In the genomic region with DNA sequence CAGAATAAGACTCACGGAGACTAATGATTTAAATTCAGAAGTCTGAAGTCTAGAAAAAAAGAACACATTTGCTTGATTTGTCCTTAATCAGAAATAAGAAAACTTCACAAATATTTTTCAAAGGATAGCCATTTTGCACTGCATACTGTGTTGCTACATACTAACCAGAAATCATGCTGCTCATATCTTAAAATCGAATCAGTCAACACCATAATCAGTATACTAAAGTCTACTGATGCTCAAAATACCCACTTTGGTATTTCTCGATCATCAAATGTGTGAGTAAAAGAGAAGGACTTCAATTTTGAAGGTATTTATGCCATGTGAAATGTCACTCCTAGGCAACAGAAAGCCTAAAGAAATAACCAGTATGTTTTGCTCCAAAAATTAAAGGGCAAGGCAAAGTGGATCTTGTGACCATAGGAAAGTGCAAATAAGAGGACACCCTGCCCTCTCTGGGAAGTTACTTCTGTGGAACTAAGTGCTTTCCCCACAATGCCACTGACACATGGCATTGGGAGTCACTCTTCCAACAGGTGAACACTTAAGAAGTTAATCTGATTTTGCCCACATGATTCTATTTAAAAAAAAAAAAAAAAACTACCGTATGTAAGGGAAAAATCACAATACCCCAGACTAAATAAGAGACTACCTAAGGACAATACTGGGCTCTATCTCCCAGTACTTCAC, we compare ENCODE assay signal across 9 cellular contexts. TPM values are rescaled to one million over a fixed set of nuclear protein-coding genes. Genes with fewer than 3 reads are reported as not detected.
A peak's percentile ranks its signal among the peaks of the same experiment; 100 is the strongest.
DNase-seq lines count a peak whose midpoint lies in the region; ATAC-seq, FAIRE-seq and TF ChIP-seq lines count a peak whose summit lies in the region.
"Had no signal": no experiment of that assay in that cellular context is flagged by ENCODE, and none has a peak within 500 bp of the region (broad histone marks: within the 10 kb centered on the region; RNA-seq: fewer than 3 reads in every experiment).

No MANE protein-coding gene starts in this region.

- POLR2A ChIA-PET in HEK293 (lab: Yijun Ruan, JAX), result interaction anchor here (0.9 kb wide), 1 partner anchor 11 kb away, joined by 3 read pairs; no protein-coding TSS in a partner anchor
- POLR2A ChIA-PET in WTC11 (lab: Charles Lee), result interaction anchor here (0.6 kb wide), 1 partner anchor 1084 kb away, joined by 3 read pairs; no protein-coding TSS in a partner anchor

- no peaks in the 10 kb centered on the region for H3K9me3 Mint-ChIP-seq in WTC11

- H3K4me3 Mint-ChIP-seq in WTC11, result peak overlapping the region; percentile 95

- no peak overlapping the region for H3K4me3 ChIP-seq in HEK293 (ENCODE audit: low read depth, low read length)
- H3K4me3 ChIP-seq in right cardiac atrium (ENCODE audit: low read length), result peak overlapping the region; percentile 81
- H3K4me3 ChIP-seq in small intestine (ENCODE audit: low read depth in 1 of 2, low read length in 2 of 2), result peak overlapping the region in 1 of 2 donors; percentile 97

- H3K9me3 ChIP-seq in HEK293 (ENCODE audit: control insufficient read depth, insufficient read depth, low read depth, low read length) (no peaks in the 10 kb centered on the region), right cardiac atrium (ENCODE audit: control insufficient read depth, low read length) (no peaks in the 10 kb centered on the region), small intestine (ENCODE audit: control insufficient read depth, low read depth) (no peaks in the 10 kb centered on the region)

- peaks cover 3% of the 10 kb centered on the region for H3K36me3 Mint-ChIP-seq in WTC11

- no peak for FAIRE-seq in small intestine (lab: Jason Lieb, UNC)

- WGBS in right cardiac atrium, result 70% methylated on average over 4 of the region's 4 CpGs
- 14 to 41% (median 23%) methylated on average over 4 of the region's 4 CpGs for WGBS in small intestine, 3 donors

- peaks cover 78% of the 10 kb centered on the region for H3K4me1 Mint-ChIP-seq in WTC11

- ATAC-seq in WTC11, result no peak
- no peak for ATAC-seq in right cardiac atrium
- no peak for ATAC-seq in sciatic nerve

- DNase-seq in WTC11 (ENCODE audit: low spot score) (no peak), right cardiac atrium (no peak), small intestine (peak; percentile 32), NCI-H2107 treated with DMSO at 0.1 percent for 48 hours (lab: John Stamatoyannopoulos, UW; ENCODE audit: unreplicated experiment) (no peak), sciatic nerve (ENCODE audit: low spot score) (no peak), HCEC 1CT (no peak), COLO668 (lab: John Stamatoyannopoulos, UW; ENCODE audit: unreplicated experiment) (no peak)
- DNase-seq: activated gamma-delta T cell had no signal

- H3K4me1 ChIP-seq in HEK293 (ENCODE audit: control insufficient read depth, insufficient read depth, low read length) (peaks cover 33% of the 10 kb centered on the region), right cardiac atrium (ENCODE audit: control insufficient read depth, insufficient read depth, low read length) (peaks cover 6% of the 10 kb centered on the region), small intestine (ENCODE audit: control insufficient read depth in 2 of 2, insufficient read depth in 1 of 2, low read depth in 1 of 2, low read length in 1 of 2) (peaks cover 5 to 23% of the 10 kb centered on the region in 2 donors)

- intact Hi-C loops in right cardiac atrium (cut with DNase I), result loop anchor here in 3 of 4 donors (5.0 to 10.0 kb wide), 4 partner anchors 41 to 83 kb away; no protein-coding TSS in a partner anchor
- intact Hi-C loops in sciatic nerve (cut with DNase I), result loop anchor here (10.0 kb wide), 1 partner anchor 63 kb away; no protein-coding TSS in a partner anchor

- H3K27ac Mint-ChIP-seq in WTC11, result peak overlapping the region; percentile 99

- H3K27me3 Mint-ChIP-seq in WTC11 (ENCODE audit: low read depth), result no peaks in the 10 kb centered on the region

- H3K27ac ChIP-seq in HEK293 (ENCODE audit: extremely low read depth, low read depth, low read length), result no peak overlapping the region
- H3K27ac ChIP-seq in right cardiac atrium (ENCODE audit: low read length), result peak overlapping the region; percentile 51
- H3K27ac ChIP-seq in small intestine (ENCODE audit: low read depth in 1 of 2, low read length in 1 of 2), result peak overlapping the region in 1 of 2 donors; percentile 32

- no peak for TF ChIP-seq CTCF in HEK293 (tag by site-specific recombination; IDR thresholded peaks at IDR 0.05)
- TF ChIP-seq CTCF in WTC11 (IDR thresholded peaks at IDR 0.05), result no peak

- H3K36me3 ChIP-seq in HEK293 (ENCODE audit: control insufficient read depth in 2 of 2, insufficient read depth in 1 of 2, low read length in 2 of 2) (no peaks in the 10 kb centered on the region), small intestine (ENCODE audit: control insufficient read depth in 2 of 2, insufficient read depth in 2 of 2, low read length in 2 of 2) (no peaks in the 10 kb centered on the region)

- H3K27me3 ChIP-seq in right cardiac atrium (ENCODE audit: control insufficient read depth, insufficient read depth) (no peaks in the 10 kb centered on the region), small intestine (ENCODE audit: control insufficient read depth in 2 of 2, insufficient read depth in 2 of 2, low read length in 2 of 2) (no peaks in the 10 kb centered on the region)

- CTCF ChIA-PET in HEK293 (lab: Yijun Ruan, JAX), result no interaction called here
- CTCF ChIA-PET in WTC11 (lab: Charles Lee), result no interaction called here

TF ChIP-seq in HEK293, 187 proteins besides CTCF, POLR2A, EP300 and RAD21:
- no peak for TF ChIP-seq ZFP3 (tag by site-specific recombination; IDR thresholded peaks at IDR 0.05; ENCODE audit: low read depth)
- TF ChIP-seq MYNN (tag by site-specific recombination; IDR thresholded peaks at IDR 0.05; ENCODE audit: borderline replicate concordance), result peak; percentile 60; the same call in 1 of the 2 replicates

TF ChIP-seq in WTC11, 78 proteins besides CTCF, POLR2A, EP300 and RAD21:
- TF ChIP-seq, protein P1, sequence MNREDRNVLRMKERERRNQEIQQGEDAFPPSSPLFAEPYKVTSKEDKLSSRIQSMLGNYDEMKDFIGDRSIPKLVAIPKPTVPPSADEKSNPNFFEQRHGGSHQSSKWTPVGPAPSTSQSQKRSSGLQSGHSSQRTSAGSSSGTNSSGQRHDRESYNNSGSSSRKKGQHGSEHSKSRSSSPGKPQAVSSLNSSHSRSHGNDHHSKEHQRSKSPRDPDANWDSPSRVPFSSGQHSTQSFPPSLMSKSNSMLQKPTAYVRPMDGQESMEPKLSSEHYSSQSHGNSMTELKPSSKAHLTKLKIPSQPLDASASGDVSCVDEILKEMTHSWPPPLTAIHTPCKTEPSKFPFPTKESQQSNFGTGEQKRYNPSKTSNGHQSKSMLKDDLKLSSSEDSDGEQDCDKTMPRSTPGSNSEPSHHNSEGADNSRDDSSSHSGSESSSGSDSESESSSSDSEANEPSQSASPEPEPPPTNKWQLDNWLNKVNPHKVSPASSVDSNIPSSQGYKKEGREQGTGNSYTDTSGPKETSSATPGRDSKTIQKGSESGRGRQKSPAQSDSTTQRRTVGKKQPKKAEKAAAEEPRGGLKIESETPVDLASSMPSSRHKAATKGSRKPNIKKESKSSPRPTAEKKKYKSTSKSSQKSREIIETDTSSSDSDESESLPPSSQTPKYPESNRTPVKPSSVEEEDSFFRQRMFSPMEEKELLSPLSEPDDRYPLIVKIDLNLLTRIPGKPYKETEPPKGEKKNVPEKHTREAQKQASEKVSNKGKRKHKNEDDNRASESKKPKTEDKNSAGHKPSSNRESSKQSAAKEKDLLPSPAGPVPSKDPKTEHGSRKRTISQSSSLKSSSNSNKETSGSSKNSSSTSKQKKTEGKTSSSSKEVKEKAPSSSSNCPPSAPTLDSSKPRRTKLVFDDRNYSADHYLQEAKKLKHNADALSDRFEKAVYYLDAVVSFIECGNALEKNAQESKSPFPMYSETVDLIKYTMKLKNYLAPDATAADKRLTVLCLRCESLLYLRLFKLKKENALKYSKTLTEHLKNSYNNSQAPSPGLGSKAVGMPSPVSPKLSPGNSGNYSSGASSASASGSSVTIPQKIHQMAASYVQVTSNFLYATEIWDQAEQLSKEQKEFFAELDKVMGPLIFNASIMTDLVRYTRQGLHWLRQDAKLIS (CRISPR knock-in tag; IDR thresholded peaks at IDR 0.05; ENCODE audit: borderline replicate concordance), result no peak
- no peak for TF ChIP-seq GRHL2 (CRISPR knock-in tag; IDR thresholded peaks at IDR 0.05; ENCODE audit: insufficient replicate concordance, severe bottlenecking)
- TF ChIP-seq, protein P2, sequence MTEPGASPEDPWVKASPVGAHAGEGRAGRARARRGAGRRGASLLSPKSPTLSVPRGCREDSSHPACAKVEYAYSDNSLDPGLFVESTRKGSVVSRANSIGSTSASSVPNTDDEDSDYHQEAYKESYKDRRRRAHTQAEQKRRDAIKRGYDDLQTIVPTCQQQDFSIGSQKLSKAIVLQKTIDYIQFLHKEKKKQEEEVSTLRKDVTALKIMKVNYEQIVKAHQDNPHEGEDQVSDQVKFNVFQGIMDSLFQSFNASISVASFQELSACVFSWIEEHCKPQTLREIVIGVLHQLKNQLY (CRISPR knock-in tag; IDR thresholded peaks at IDR 0.05), result no peak

RNA-seq across cellular contexts. Expression of a gene that starts 2.7 kb away (rescaled TPM):
- 105 to 109 TPM (median 108 TPM) in 3 replicates for total RNA-seq in WTC11 (2021)
- total RNA-seq in right cardiac atrium, result 100 to 1,000 TPM; 103 to 140 (median 122) TPM
- polyA plus RNA-seq in right cardiac atrium, result 80.2 TPM
- polyA plus RNA-seq in small intestine, result 10 to 100 TPM in 1 of 3 donors, 1 to 10 TPM in 2; 3.5 to 39.3 (median 4.5) TPM
- 50.8 TPM for total RNA-seq in sciatic nerve
